In the genomic region with DNA sequence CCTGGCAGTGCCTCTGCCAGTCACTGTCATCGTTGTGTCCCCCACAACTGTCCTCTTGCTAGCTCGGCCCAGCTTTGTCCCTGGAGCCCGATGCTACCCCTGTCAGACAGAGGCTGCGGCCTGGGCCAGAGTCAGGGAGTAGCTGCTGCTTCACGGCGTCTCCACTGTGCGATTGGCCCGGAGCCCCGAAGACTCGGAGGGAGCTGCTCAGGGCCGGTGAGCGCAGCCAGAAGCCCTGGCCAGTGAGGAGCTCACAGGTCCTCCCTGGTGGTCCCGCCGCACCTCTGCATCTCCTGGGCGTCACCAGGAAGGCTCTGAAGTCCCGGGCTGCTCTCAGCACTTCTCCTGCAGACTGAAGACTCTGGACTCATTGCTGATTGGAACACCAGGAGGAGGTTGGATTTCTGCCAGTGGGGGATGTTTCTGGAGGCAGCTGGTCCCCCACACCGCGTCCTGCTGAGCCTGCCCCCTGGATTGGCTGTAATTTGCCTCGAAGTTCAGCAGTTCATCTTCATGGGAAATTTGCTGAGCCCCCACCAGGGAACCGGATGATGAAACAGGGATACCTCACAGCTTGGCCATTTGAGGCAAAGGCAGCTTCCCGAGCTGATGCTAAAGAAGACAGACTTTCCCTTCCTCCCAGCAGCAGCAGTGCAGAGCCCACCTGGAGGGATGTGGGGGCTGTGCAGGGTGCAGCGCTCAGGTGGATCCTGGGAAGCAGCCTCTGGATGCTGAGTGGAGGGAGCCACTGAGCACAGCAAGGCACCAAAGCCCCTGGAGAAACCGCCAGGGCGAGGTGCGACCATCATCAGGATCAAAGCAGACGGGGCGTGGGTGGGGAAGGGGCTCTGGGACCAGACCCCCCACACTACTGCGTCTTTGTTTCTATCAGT, we compare ENCODE assay signal across 1 cellular context.
TF ChIP-seq lines count a peak whose summit lies in the region.

No MANE protein-coding gene starts in this region.

TF ChIP-seq in IMR-90, 13 proteins besides CTCF, POLR2A, EP300 and RAD21:
- TF ChIP-seq, protein P1, sequence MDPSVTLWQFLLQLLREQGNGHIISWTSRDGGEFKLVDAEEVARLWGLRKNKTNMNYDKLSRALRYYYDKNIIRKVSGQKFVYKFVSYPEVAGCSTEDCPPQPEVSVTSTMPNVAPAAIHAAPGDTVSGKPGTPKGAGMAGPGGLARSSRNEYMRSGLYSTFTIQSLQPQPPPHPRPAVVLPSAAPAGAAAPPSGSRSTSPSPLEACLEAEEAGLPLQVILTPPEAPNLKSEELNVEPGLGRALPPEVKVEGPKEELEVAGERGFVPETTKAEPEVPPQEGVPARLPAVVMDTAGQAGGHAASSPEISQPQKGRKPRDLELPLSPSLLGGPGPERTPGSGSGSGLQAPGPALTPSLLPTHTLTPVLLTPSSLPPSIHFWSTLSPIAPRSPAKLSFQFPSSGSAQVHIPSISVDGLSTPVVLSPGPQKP (IDR thresholded peaks at IDR 0.05; ENCODE audit: borderline replicate concordance, low read depth, low read length), result no peak
- TF ChIP-seq NFE2L2 (IDR thresholded peaks at IDR 0.05; ENCODE audit: low read depth, low read length) (no peak), CEBPB (IDR thresholded peaks at IDR 0.05; ENCODE audit: low read depth, low read length) (no peak), BHLHE40 (IDR thresholded peaks at IDR 0.05; ENCODE audit: low read depth, low read length) (no peak), FOS (IDR thresholded peaks at IDR 0.05; ENCODE audit: low read depth, low read length) (no peak), MXI1 (IDR thresholded peaks at IDR 0.05; ENCODE audit: borderline replicate concordance, low read depth, low read length) (no peak), RFX5 (IDR thresholded peaks at IDR 0.05; ENCODE audit: low read depth, low read length) (no peak), SMC3 (IDR thresholded peaks at IDR 0.05; ENCODE audit: low read depth, low read length) (no peak), RCOR1 (IDR thresholded peaks at IDR 0.05; ENCODE audit: insufficient replicate concordance, low read length) (no peak), MAFK (IDR thresholded peaks at IDR 0.05; ENCODE audit: low read depth, low read length) (no peak), MAZ (IDR thresholded peaks at IDR 0.05; ENCODE audit: borderline replicate concordance, low read depth, low read length) (no peak), CHD1 (IDR thresholded peaks at IDR 0.05; ENCODE audit: low read depth, low read length) (no peak)
- TF ChIP-seq, protein P2, sequence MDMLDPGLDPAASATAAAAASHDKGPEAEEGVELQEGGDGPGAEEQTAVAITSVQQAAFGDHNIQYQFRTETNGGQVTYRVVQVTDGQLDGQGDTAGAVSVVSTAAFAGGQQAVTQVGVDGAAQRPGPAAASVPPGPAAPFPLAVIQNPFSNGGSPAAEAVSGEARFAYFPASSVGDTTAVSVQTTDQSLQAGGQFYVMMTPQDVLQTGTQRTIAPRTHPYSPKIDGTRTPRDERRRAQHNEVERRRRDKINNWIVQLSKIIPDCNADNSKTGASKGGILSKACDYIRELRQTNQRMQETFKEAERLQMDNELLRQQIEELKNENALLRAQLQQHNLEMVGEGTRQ (IDR thresholded peaks at IDR 0.05; ENCODE audit: low read depth, low read length), result no peak
